Comparison of ENCODE assay signal across 17 cellular contexts in the genomic region with DNA sequence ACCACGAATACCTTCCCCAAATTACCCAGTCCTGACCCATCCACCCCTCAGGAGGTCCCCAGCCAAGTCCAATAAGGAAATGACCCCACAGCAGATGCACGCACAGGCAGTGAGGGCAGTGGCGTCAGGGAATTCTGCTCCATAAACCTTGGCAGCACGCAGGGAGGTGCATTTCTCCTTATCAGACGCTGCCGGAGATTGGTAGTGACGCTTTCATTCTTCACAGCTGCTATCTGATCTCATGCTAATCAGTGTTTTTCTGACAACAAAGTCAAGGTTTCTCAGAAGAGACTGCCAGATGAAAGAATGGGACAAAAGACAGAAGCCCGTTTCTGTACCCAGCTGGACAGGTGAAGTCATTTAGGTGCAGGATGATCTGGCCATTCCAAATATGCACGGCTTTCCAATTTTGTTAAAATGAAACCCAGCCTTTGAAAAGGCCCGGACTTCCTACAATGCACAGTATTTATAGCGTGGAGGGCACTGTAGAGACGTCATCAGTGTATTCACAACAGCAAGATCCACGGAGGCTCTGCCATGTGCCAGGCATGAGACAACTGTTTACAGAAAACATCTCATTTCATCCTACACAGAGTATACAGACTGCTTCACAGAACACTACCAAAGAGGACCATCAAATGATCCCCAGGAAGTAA. TPM values are rescaled to one million over a fixed set of nuclear protein-coding genes. Genes with fewer than 3 reads are reported as not detected.
DNase-seq lines count a peak whose midpoint lies in the region; ATAC-seq, FAIRE-seq and TF ChIP-seq lines count a peak whose summit lies in the region.
"Had no signal": no experiment of that assay in that cellular context is flagged by ENCODE, and none has a peak within 500 bp of the region (broad histone marks: within the 10 kb centered on the region; RNA-seq: fewer than 3 reads in every experiment).

No MANE protein-coding gene starts in this region.

- no peaks in the 10 kb centered on the region for H3K27me3 Mint-ChIP-seq in osteocyte (ENCODE audit: unreplicated experiment)

- WGBS in lung, 2 donors = 45 to 49% methylated on average over 13 of the region's 13 CpGs
- 9 to 42% (median 23%) methylated on average over 13 of the region's 13 CpGs for WGBS in small intestine, 3 donors

- ATAC-seq in lung (ENCODE audit: insufficient read depth, low FRiP score) (peak; percentile 1), HG03342 (IDR thresholded peaks at IDR 0.05; ENCODE audit: unreplicated experiment) (no peak)
- ATAC-seq: activated CD8-positive, alpha-beta T cell treated with anti-CD3 and anti-CD28 coated beads for 36 hours; naive thymus-derived CD4-positive, alpha-beta T cell had no signal

- no peaks in the 10 kb centered on the region for H3K36me3 ChIP-seq in lung (ENCODE audit: control insufficient read depth in 2 of 2, insufficient read depth in 2 of 2, low read length in 2 of 2)
- H3K36me3 ChIP-seq in small intestine (ENCODE audit: control insufficient read depth in 2 of 2, insufficient read depth in 2 of 2, low read length in 2 of 2) = no peaks in the 10 kb centered on the region
- H3K36me3 ChIP-seq: cardiac muscle cell, Peyer's patch had no signal

- FAIRE-seq in small intestine (lab: Jason Lieb, UNC) = no peak
- FAIRE-seq: G401.6, GM18507 had no signal

- peak overlapping the region in 35 of 59 donors; percentile 1 to 46 (median 19) for H3K4me3 ChIP-seq in dorsolateral prefrontal cortex
- H3K4me3 ChIP-seq in lung = no peak overlapping the region
- H3K4me3 ChIP-seq in small intestine (ENCODE audit: low read depth in 1 of 2, low read length in 2 of 2) = no peak overlapping the region
- H3K4me3 ChIP-seq: cardiac muscle cell had no signal

- no peaks in the 10 kb centered on the region for H3K9me3 ChIP-seq in lung (ENCODE audit: control insufficient read depth in 2 of 2, insufficient read depth in 1 of 2, low read length in 1 of 2)
- no peaks in the 10 kb centered on the region for H3K9me3 ChIP-seq in small intestine (ENCODE audit: control insufficient read depth, low read depth)
- H3K9me3 ChIP-seq: Peyer's patch had no signal

- H3K4me1 Mint-ChIP-seq in osteocyte (ENCODE audit: unreplicated experiment) = peaks cover 36% of the 10 kb centered on the region

- intact Hi-C loops in dorsolateral prefrontal cortex (cut with DNase I) = loop anchor here in 1 of 2 donors (5.0 kb wide), 1 partner anchor 33 kb away; a partner anchor contains a TSS

- H3K27me3 ChIP-seq in dorsolateral prefrontal cortex (no peaks in the 10 kb centered on the region), lung (ENCODE audit: control insufficient read depth, insufficient read depth) (no peaks in the 10 kb centered on the region), small intestine (ENCODE audit: control insufficient read depth in 2 of 2, insufficient read depth in 2 of 2, low read length in 2 of 2) (no peaks in the 10 kb centered on the region)
- H3K27me3 ChIP-seq: cardiac muscle cell, Peyer's patch had no signal

- in situ Hi-C loops in SK-MEL-5 (cut with HindIII; ENCODE audit: low pct_unique_long_range_greater_than_20kb, low sequenced_read_pairs) = no loop called here
- in situ Hi-C loops in GM13976 (cut with MboI; ENCODE audit: low sequenced_read_pairs, unreplicated experiment) = no loop called here

- TF ChIP-seq CTCF in dorsolateral prefrontal cortex (IDR thresholded peaks at IDR 0.05 in 54 of 56, conservative IDR thresholded peaks at IDR 0.05 in 2 of 56; ENCODE audit: low read depth in 1 of 56, partially characterized antibody in 56 of 56) (no peak), lung (IDR thresholded peaks at IDR 0.05; ENCODE audit: control extremely low read depth, extremely low read depth) (no peak), osteocyte (IDR thresholded peaks at IDR 0.05) (no peak), GM13976 (IDR thresholded peaks at IDR 0.05; ENCODE audit: borderline replicate concordance, control extremely low read depth, extremely low read depth, insufficient read depth, missing control alignments) (no peak)

- no peak overlapping the region for H3K27ac Mint-ChIP-seq in osteocyte (ENCODE audit: unreplicated experiment)
- H3K27ac Mint-ChIP-seq: activated CD8-positive, alpha-beta T cell treated with anti-CD3 and anti-CD28 coated beads for 36 hours; naive thymus-derived CD4-positive, alpha-beta T cell; stimulated activated naive CD8-positive, alpha-beta T cell treated with anti-CD3 and anti-CD28 coated beads, Interleukin-15, Interleukin-2, amounts not matched to agents 100 ng/mL and 50 ng/mL, for 24 hours had no signal

- H3K27ac ChIP-seq in dorsolateral prefrontal cortex (peak overlapping the region; percentile 8 to 95 (median 84)), lung (ENCODE audit: low read depth in 1 of 2, low read length in 1 of 2) (peak overlapping the region in 1 of 2 donors; percentile 33), small intestine (ENCODE audit: low read depth in 1 of 2, low read length in 1 of 2) (peak overlapping the region in 1 of 2 donors; percentile 63)
- H3K27ac ChIP-seq: cardiac muscle cell had no signal

- H3K4me3 Mint-ChIP-seq in osteocyte (ENCODE audit: unreplicated experiment) = no peak overlapping the region
- H3K4me3 Mint-ChIP-seq: activated CD8-positive, alpha-beta T cell treated with anti-CD3 and anti-CD28 coated beads for 36 hours; naive thymus-derived CD4-positive, alpha-beta T cell; stimulated activated naive CD8-positive, alpha-beta T cell treated with anti-CD3 and anti-CD28 coated beads, Interleukin-15, Interleukin-2, amounts not matched to agents 100 ng/mL and 50 ng/mL, for 24 hours had no signal

- no peaks in the 10 kb centered on the region for H3K9me3 Mint-ChIP-seq in osteocyte (ENCODE audit: unreplicated experiment)
- H3K9me3 Mint-ChIP-seq: activated CD8-positive, alpha-beta T cell treated with anti-CD3 and anti-CD28 coated beads for 36 hours; naive thymus-derived CD4-positive, alpha-beta T cell; stimulated activated naive CD8-positive, alpha-beta T cell treated with anti-CD3 and anti-CD28 coated beads, Interleukin-15, Interleukin-2, amounts not matched to agents 100 ng/mL and 50 ng/mL, for 24 hours had no signal

- H3K36me3 Mint-ChIP-seq in osteocyte (ENCODE audit: unreplicated experiment) = no peaks in the 10 kb centered on the region
- H3K36me3 Mint-ChIP-seq: naive thymus-derived CD4-positive, alpha-beta T cell had no signal

- H3K4me1 ChIP-seq in lung (ENCODE audit: control insufficient read depth in 2 of 2, insufficient read depth in 2 of 2, low read length in 2 of 2) (peaks cover 20 to 21% of the 10 kb centered on the region in 2 donors), small intestine (ENCODE audit: control insufficient read depth in 2 of 2, insufficient read depth in 1 of 2, low read depth in 1 of 2, low read length in 1 of 2) (no peaks in the 10 kb centered on the region)

- peak; percentile 91 for DNase-seq in SK-MEL-5 (ENCODE audit: low read depth, low spot score)
- no peak for DNase-seq in dorsolateral prefrontal cortex
- no peak for DNase-seq in lung (ENCODE audit: low spot score)
- DNase-seq in small intestine = peak; percentile 89
- DNase-seq in osteocyte (ENCODE audit: extremely low spot score, unreplicated experiment) = no peak
- no peak for DNase-seq in GM13976 (ENCODE audit: low spot score)
- DNase-seq: activated CD8-positive, alpha-beta T cell treated with anti-CD3 and anti-CD28 coated beads for 36 hours; activated gamma-delta T cell treated with Interleukin-2 at 50 U/mL for 16 hours; C1 segment of cervical spinal cord; naive thymus-derived CD4-positive, alpha-beta T cell; NCI-H446 had no signal

RNA-seq across cellular contexts. Expression of a gene that starts 35.3 kb away (rescaled TPM):
- total RNA-seq in SK-MEL-5 (2014; rRNA removed; shearing (Covaris generic)) = 8.1 and 8.7 TPM in 2 replicates
- polyA plus RNA-seq in SK-MEL-5 (2015; cell fraction: cytosol; rRNA removed) = 15.5 and 24.6 TPM in 2 replicates
- 18.2 and 27.3 TPM in 2 replicates for polyA plus RNA-seq in SK-MEL-5 (2015; cell fraction: nucleus; rRNA removed)
- total RNA-seq in dorsolateral prefrontal cortex (100 to 1,000 TPM in 1 of 120 experiments, 10 to 100 TPM in 119; 39.6 to 102 (median 58.2) TPM), lung (10 to 100 TPM; 15.2 to 20.0 TPM), osteocyte (36.8 and 36.9 TPM in 2 replicates)
- polyA plus RNA-seq in lung (1 to 10 TPM; 3.6 to 3.9 TPM), small intestine (1 to 10 TPM; 3.1 to 6.2 (median 3.2) TPM)

Comparison
In these comparisons a context has a peak if more than half of its experiments do, and no peak if none do; other contexts are left out.
1. DNase-seq: peak in SK-MEL-5 (single experiment) and small intestine (single experiment); none in dorsolateral prefrontal cortex (0 of 10), lung (single experiment), osteocyte (single experiment) and GM13976 (single experiment).
2. H3K4me3 ChIP-seq: peak in dorsolateral prefrontal cortex (35 of 59); none in lung (single experiment) and small intestine (0 of 2).